26 cellular contexts compared by ENCODE assay signal in the genomic region with DNA sequence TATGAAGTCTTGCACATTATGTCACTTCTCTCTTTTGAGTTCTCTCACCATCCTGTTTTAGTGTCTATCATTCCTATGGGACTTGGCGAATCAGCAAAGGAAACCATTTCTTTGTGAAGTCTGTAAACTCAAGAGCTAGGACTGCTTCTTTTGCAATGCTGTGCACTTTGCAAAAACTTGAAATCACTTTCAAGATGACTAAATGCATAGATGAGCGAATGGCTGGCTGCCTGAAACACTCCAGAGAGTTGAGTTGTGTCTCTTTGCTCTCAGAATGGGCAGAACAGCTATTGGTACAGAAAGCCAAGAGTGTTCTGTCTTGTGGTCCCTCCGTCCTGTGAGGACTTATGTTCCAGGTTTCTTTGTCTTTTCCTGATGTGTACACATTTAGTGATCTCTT. TPM values are rescaled to one million over a fixed set of nuclear protein-coding genes. Genes with fewer than 3 reads are reported as not detected.
DNase-seq lines count a peak whose midpoint lies in the region; ATAC-seq and TF ChIP-seq lines count a peak whose summit lies in the region.
"Had no signal": no experiment of that assay in that cellular context is flagged by ENCODE, and none has a peak within 500 bp of the region (broad histone marks: within the 10 kb centered on the region; RNA-seq: fewer than 3 reads in every experiment).

No MANE protein-coding gene starts in this region.

- ATAC-seq in activated naive CD4-positive, alpha-beta T cell treated with anti-CD3 and anti-CD28 coated beads, Interleukin-2, amount 50 U/mL, for 72 hours, result peak; percentile 34 to 81
- ATAC-seq in GM23338 (no peak), HG03442 (IDR thresholded peaks at IDR 0.05; ENCODE audit: unreplicated experiment) (peak; percentile 65), foreskin keratinocyte (no peak), natural killer cell (no peak)
- ATAC-seq: left lobe of liver, PC-3 had no signal

- DNase-seq in activated naive CD4-positive, alpha-beta T cell treated with anti-CD3 and anti-CD28 coated beads, Interleukin-2, amount 50 U/mL, for 72 hours (ENCODE audit: low spot score in 2 of 2), result no peak
- no peak for DNase-seq in activated naive CD4-positive, alpha-beta T cell treated with anti-CD3 and anti-CD28 coated beads, Interleukin-2, amount 10 ng/mL, durations not matched to agents 7 days and 5 days
- no peak for DNase-seq in GM23338 (ENCODE audit: low spot score)
- peak; percentile 63 to 71 for DNase-seq in thyroid gland
- DNase-seq in foreskin keratinocyte, result no peak
- DNase-seq in natural killer cell, result no peak
- no peak for DNase-seq in colonic mucosa
- DNase-seq: ACHN; activated CD8-positive, alpha-beta memory T cell treated with anti-CD3 and anti-CD28 coated beads for 24 hours; activated effector memory CD4-positive, alpha-beta T cell treated with anti-CD3 and anti-CD28 coated beads, Interleukin-2, amount 50 U/mL, for 16 hours; anterior cingulate cortex; CD4-positive, CD25-positive, alpha-beta regulatory T cell; DMS53; effector CD8-positive, alpha-beta T cell; H7; NCI-H1694 treated with DMSO at 0.1 percent for 48 hours; NCI-H2227 treated with DMSO at 0.1 percent for 48 hours; NCI-H82; PC-3; retina; SIG-M5 had no signal

- no peaks in the 10 kb centered on the region for H3K79me2 ChIP-seq in GM23338 (replicated peaks; ENCODE audit: insufficient read depth)

- intact Hi-C loops in thyroid gland (cut with DNase I) (no loop called here), natural killer cell (cut with micrococcal nuclease) (no loop called here), colonic mucosa (cut with DNase I) (no loop called here)

- H3K27me3 Mint-ChIP-seq in activated naive CD4-positive, alpha-beta T cell treated with anti-CD3 and anti-CD28 coated beads, Interleukin-2, amount 10 ng/mL, durations not matched to agents 7 days and 5 days, result peaks cover 12% of the 10 kb centered on the region
- H3K27me3 Mint-ChIP-seq in GM23338 (ENCODE audit: insufficient read depth, low read depth, poor library complexity), result no peaks in the 10 kb centered on the region
- H3K27me3 Mint-ChIP-seq in natural killer cell (ENCODE audit: low read depth in 2 of 2), result peaks cover 20 to 32% of the 10 kb centered on the region in 2 donors

- WGBS in thyroid gland, 2 donors, result 29 to 37% methylated on average over 3 of the region's 3 CpGs

- no peaks in the 10 kb centered on the region for H3F3A ChIP-seq in GM23338 (replicated peaks; ENCODE audit: low read depth)

- no peaks in the 10 kb centered on the region for H3K9me3 ChIP-seq in thyroid gland
- H3K9me3 ChIP-seq in colonic mucosa, result no peaks in the 10 kb centered on the region

- no peak for TF ChIP-seq POLR2A in thyroid gland (IDR thresholded peaks at IDR 0.05)

- H3K4me1 ChIP-seq in GM23338 (ENCODE audit: insufficient read depth) (no peaks in the 10 kb centered on the region), thyroid gland (peaks cover 0 to 12% of the 10 kb centered on the region in 2 donors), foreskin keratinocyte (no peaks in the 10 kb centered on the region), colonic mucosa (no peaks in the 10 kb centered on the region)

- peaks cover 0 to 4% of the 10 kb centered on the region in 2 donors for H3K36me3 Mint-ChIP-seq in activated naive CD4-positive, alpha-beta T cell treated with anti-CD3 and anti-CD28 coated beads, Interleukin-2, amount 50 U/mL, for 72 hours
- H3K36me3 Mint-ChIP-seq in activated naive CD4-positive, alpha-beta T cell treated with anti-CD3 and anti-CD28 coated beads, Interleukin-2, amount 10 ng/mL, durations not matched to agents 7 days and 5 days, result no peaks in the 10 kb centered on the region
- H3K36me3 Mint-ChIP-seq in GM23338 (ENCODE audit: low read depth) (no peaks in the 10 kb centered on the region), natural killer cell (no peaks in the 10 kb centered on the region)

- no peaks in the 10 kb centered on the region for H3K36me3 ChIP-seq in GM23338 (ENCODE audit: insufficient read depth)
- H3K36me3 ChIP-seq in thyroid gland, result no peaks in the 10 kb centered on the region
- H3K36me3 ChIP-seq in colonic mucosa, result no peaks in the 10 kb centered on the region

- H3K27me3 ChIP-seq in GM23338 (ENCODE audit: insufficient read depth), result no peaks in the 10 kb centered on the region
- H3K27me3 ChIP-seq in thyroid gland, result no peaks in the 10 kb centered on the region
- no peaks in the 10 kb centered on the region for H3K27me3 ChIP-seq in foreskin keratinocyte
- no peaks in the 10 kb centered on the region for H3K27me3 ChIP-seq in colonic mucosa

- H3K9me3 Mint-ChIP-seq in activated naive CD4-positive, alpha-beta T cell treated with anti-CD3 and anti-CD28 coated beads, Interleukin-2, amount 50 U/mL, for 72 hours, result peaks cover 0 to 14% of the 10 kb centered on the region in 2 donors
- H3K9me3 Mint-ChIP-seq in activated naive CD4-positive, alpha-beta T cell treated with anti-CD3 and anti-CD28 coated beads, Interleukin-2, amount 10 ng/mL, durations not matched to agents 7 days and 5 days, result no peaks in the 10 kb centered on the region
- no peaks in the 10 kb centered on the region for H3K9me3 Mint-ChIP-seq in GM23338
- no peaks in the 10 kb centered on the region for H3K9me3 Mint-ChIP-seq in natural killer cell
- H3K9me3 Mint-ChIP-seq: T-helper 1 cell treated with Interleukin-12 subunit alpha and Interleukin-12 subunit beta and Interleukin-4 antibody, amounts not matched to agents 30 μg/mL and 1 μg/mL, for 36 hours had no signal

- no peak overlapping the region for H3K27ac ChIP-seq in GM23338 (ENCODE audit: low read depth)
- H3K27ac ChIP-seq in thyroid gland, result peak overlapping the region in 2 of 3 donors; percentile 19 to 24
- H3K27ac ChIP-seq in foreskin keratinocyte, result no peak overlapping the region
- H3K27ac ChIP-seq in colonic mucosa, result no peak overlapping the region
- H3K27ac ChIP-seq: VCaP had no signal

- no peak overlapping the region for H3K4me3 Mint-ChIP-seq in activated naive CD4-positive, alpha-beta T cell treated with anti-CD3 and anti-CD28 coated beads, Interleukin-2, amount 10 ng/mL, durations not matched to agents 7 days and 5 days
- H3K4me3 Mint-ChIP-seq in GM23338 (no peak overlapping the region), natural killer cell (no peak overlapping the region)
- H3K4me3 Mint-ChIP-seq: CD4-positive, CD25-positive, alpha-beta regulatory T cell; stimulated activated naive CD8-positive, alpha-beta T cell treated with anti-CD3 and anti-CD28 coated beads, Interleukin-15, Interleukin-2, amounts not matched to agents 100 ng/mL and 50 ng/mL, for 24 hours; T-helper 1 cell treated with Interleukin-12 subunit alpha and Interleukin-12 subunit beta and Interleukin-4 antibody, amounts not matched to agents 30 μg/mL and 1 μg/mL, for 36 hours had no signal

- 0 out of 2 replicates have a peak, but pooled peaks cover 8% of the 10 kb centered on the region for H3K9me2 ChIP-seq in GM23338 (ENCODE audit: insufficient read depth)

- H4K20me1 ChIP-seq in GM23338 (replicated peaks; ENCODE audit: insufficient read depth), result no peaks in the 10 kb centered on the region

- H3K4me3 ChIP-seq in GM23338, result no peak overlapping the region
- no peak overlapping the region for H3K4me3 ChIP-seq in thyroid gland (replicated peaks in 1 of 3)
- H3K4me3 ChIP-seq in colonic mucosa, result no peak overlapping the region

- CTCF ChIA-PET in activated naive CD4-positive, alpha-beta T cell treated with anti-CD3 and anti-CD28 coated beads, Interleukin-2, amount 10 ng/mL, durations not matched to agents 7 days and 5 days (lab: Charles Lee), result interaction anchor here (1.4 kb wide), 1 partner anchor 12 kb away, joined by 3 read pairs; no protein-coding TSS in a partner anchor

- TF ChIP-seq CTCF in GM23338 (conservative IDR thresholded peaks at IDR 0.05; ENCODE audit: low read depth in 2 of 2), result no peak
- TF ChIP-seq CTCF in thyroid gland (IDR thresholded peaks at IDR 0.05), result no peak
- TF ChIP-seq CTCF in foreskin keratinocyte (conservative IDR thresholded peaks at IDR 0.05), result no peak
- TF ChIP-seq CTCF in natural killer cell (IDR thresholded peaks at IDR 0.05), result no peak
- TF ChIP-seq CTCF in colonic mucosa (IDR thresholded peaks at IDR 0.05), result no peak

- H3K4me1 Mint-ChIP-seq in activated naive CD4-positive, alpha-beta T cell treated with anti-CD3 and anti-CD28 coated beads, Interleukin-2, amount 10 ng/mL, durations not matched to agents 7 days and 5 days, result no peaks in the 10 kb centered on the region
- H3K4me1 Mint-ChIP-seq in GM23338 (no peaks in the 10 kb centered on the region), natural killer cell (no peaks in the 10 kb centered on the region)

- H3K4me2 ChIP-seq in GM23338, result no peak overlapping the region

- no peak overlapping the region for H3K27ac Mint-ChIP-seq in activated naive CD4-positive, alpha-beta T cell treated with anti-CD3 and anti-CD28 coated beads, Interleukin-2, amount 50 U/mL, for 72 hours
- no peak overlapping the region for H3K27ac Mint-ChIP-seq in activated naive CD4-positive, alpha-beta T cell treated with anti-CD3 and anti-CD28 coated beads, Interleukin-2, amount 10 ng/mL, durations not matched to agents 7 days and 5 days
- H3K27ac Mint-ChIP-seq in GM23338 (no peak overlapping the region), natural killer cell (no peak overlapping the region)
- H3K27ac Mint-ChIP-seq: CD4-positive, CD25-positive, alpha-beta regulatory T cell; stimulated activated naive CD8-positive, alpha-beta T cell treated with anti-CD3 and anti-CD28 coated beads, Interleukin-15, Interleukin-2, amounts not matched to agents 100 ng/mL and 50 ng/mL, for 24 hours; T-helper 1 cell treated with Interleukin-12 subunit alpha and Interleukin-12 subunit beta and Interleukin-4 antibody, amounts not matched to agents 30 μg/mL and 1 μg/mL, for 36 hours had no signal

- H3K9ac ChIP-seq in colonic mucosa (ENCODE audit: low read depth in 2 of 2, low read length in 2 of 2), result no peak overlapping the region

- H2AFZ ChIP-seq in GM23338, result peak overlapping the region; percentile 59; the same call in 1 of the 2 replicates

TF ChIP-seq in GM23338, 12 proteins besides CTCF, POLR2A, EP300 and RAD21 (continues in another document):
- TF ChIP-seq CREB1 (CRISPR knock-in tag; IDR thresholded peaks at IDR 0.05; ENCODE audit: low read depth) (no peak), POLR2AphosphoS5 (IDR thresholded peaks at IDR 0.05; ENCODE audit: low read depth) (no peak), NANOG (IDR thresholded peaks at IDR 0.05; ENCODE audit: borderline replicate concordance) (no peak)

RNA-seq across cellular contexts. Expression of a gene that starts 18.4 kb away (rescaled TPM):
- 100 to 1,000 TPM; 137 to 167 TPM for total RNA-seq in activated naive CD4-positive, alpha-beta T cell treated with anti-CD3 and anti-CD28 coated beads, Interleukin-2, amount 50 U/mL, for 72 hours
- total RNA-seq in GM23338 (2014; rRNA removed; shearing (Covaris generic)), result 15.0 and 24.9 TPM in 2 replicates
- polyA plus RNA-seq in GM23338 (2016; fragmentation: Nextera tagmentation; extraction: Ambion mirVana) (6.5 and 6.7 TPM in 2 replicates), foreskin keratinocyte (not detected in 2 replicates)
- total RNA-seq in thyroid gland (100 to 1,000 TPM; 168 to 423 (median 312) TPM), foreskin keratinocyte (not detected in 2 replicates), natural killer cell (100 to 1,000 TPM; 127 to 147 (median 130) TPM), colonic mucosa (1 to 10 TPM; 4.2 to 4.7 TPM)
- total RNA-seq: PC-3 had no signal

Comparison
In these comparisons a context has a peak if more than half of its experiments do, and no peak if none do; other contexts are left out.
1. ATAC-seq: peak in activated naive CD4-positive, alpha-beta T cell treated with anti-CD3 and anti-CD28 coated beads, Interleukin-2, amount 50 U/mL, for 72 hours (2 of 2) and HG03442 (single experiment); none in GM23338 (single experiment), foreskin keratinocyte (single experiment) and natural killer cell (0 of 3).
2. DNase-seq: peak in thyroid gland (2 of 2); none in activated naive CD4-positive, alpha-beta T cell treated with anti-CD3 and anti-CD28 coated beads, Interleukin-2, amount 50 U/mL, for 72 hours (0 of 2), activated naive CD4-positive, alpha-beta T cell treated with anti-CD3 and anti-CD28 coated beads, Interleukin-2, amount 10 ng/mL, durations not matched to agents 7 days and 5 days (single experiment), GM23338 (single experiment), foreskin keratinocyte (0 of 2), natural killer cell (single experiment) and colonic mucosa (single experiment).
3. H3K27ac ChIP-seq: peak in thyroid gland (2 of 3); none in GM23338 (single experiment), foreskin keratinocyte (single experiment) and colonic mucosa (single experiment).